Comparison of ENCODE assay signal across 7 cellular contexts in genomic region chr4:152460488-152460887, GRCh38.
DNase-seq lines count a peak whose midpoint lies in the region; ATAC-seq and TF ChIP-seq lines count a peak whose summit lies in the region.

No MANE protein-coding gene starts in this region.

- H3K79me1 ChIP-seq in IMR-90 (ENCODE audit: low read depth in 1 of 2, low read length in 2 of 2) = peaks cover 20 to 32% of the 10 kb centered on the region in 2 experiments

- H4K8ac ChIP-seq in IMR-90 (ENCODE audit: low read depth in 2 of 2, low read length in 2 of 2) = no peak overlapping the region

- H2AK5ac ChIP-seq in IMR-90 (ENCODE audit: low read depth, low read length) = no peak overlapping the region

- WGBS in IMR-90 (ENCODE audit: extremely low coverage in 2 of 2, insufficient read length in 1 of 2), 2 experiments = no CpG with 5 or more reads among the region's 1 CpG

- H2BK15ac ChIP-seq in IMR-90 (ENCODE audit: low read depth, low read length) = no peak overlapping the region

- in situ Hi-C loops in IMR-90 (cut with MboI; ENCODE audit: low sequenced_read_pairs) (no loop called here), astrocyte of the cerebellum (cut with HindIII; ENCODE audit: low sequenced_read_pairs) (no loop called here)

- H4K5ac ChIP-seq in IMR-90 (ENCODE audit: low read depth, low read length) = no peak overlapping the region

- H3K4me3 ChIP-seq in IMR-90 (ENCODE audit: insufficient read depth, low read depth, low read length) = no peak overlapping the region
- no peak overlapping the region for H3K4me3 ChIP-seq in astrocyte of the cerebellum (ENCODE audit: low read depth, low read length)
- no peak overlapping the region for H3K4me3 ChIP-seq in neural cell (ENCODE audit: low read length)

- H3K4me2 ChIP-seq in IMR-90 (ENCODE audit: low read depth, low read length) (peak overlapping the region; percentile 56; the same call in 1 of the 2 replicates), neural cell (ENCODE audit: low read length) (no peak overlapping the region)

- no peak for TF ChIP-seq EP300 in neural cell (conservative IDR thresholded peaks at IDR 0.05; ENCODE audit: poor library complexity, severe bottlenecking)

- CTCF ChIA-PET in IMR-90 (lab: Yijun Ruan, JAX) = interaction anchor here (0.6 to 1.2 kb wide), 6 partner anchors 11 to 387 kb away, joined by 3 to 4 read pairs (median 3); no protein-coding TSS in a partner anchor

- H3K4ac ChIP-seq in IMR-90 (ENCODE audit: low read depth, low read length) = no peak overlapping the region

- H3K9me2 ChIP-seq in neural cell (ENCODE audit: insufficient read depth, low read length) = no peaks in the 10 kb centered on the region

- TF ChIP-seq RAD21 in IMR-90 (IDR thresholded peaks at IDR 0.05; ENCODE audit: low read length) (peak; percentile 37), neural cell (conservative IDR thresholded peaks at IDR 0.05) (no peak)

- no peak overlapping the region for H3K56ac ChIP-seq in IMR-90 (ENCODE audit: extremely low read depth, insufficient read depth, low read length)

- no peaks in the 10 kb centered on the region for H3F3A ChIP-seq in neural cell (ENCODE audit: insufficient read depth, low read length, poor library complexity, severe bottlenecking)

- no peaks in the 10 kb centered on the region for H3K9me1 ChIP-seq in IMR-90 (ENCODE audit: insufficient read depth, low read length)

- TF ChIP-seq POLR2A in IMR-90 (IDR thresholded peaks at IDR 0.05; ENCODE audit: low read depth, low read length) = no peak

- no peak overlapping the region for H2AFZ ChIP-seq in IMR-90 (replicated peaks; ENCODE audit: low read length, poor library complexity)
- no peak overlapping the region for H2AFZ ChIP-seq in neural cell (ENCODE audit: low read depth, low read length)

- H3K27ac ChIP-seq in IMR-90 (ENCODE audit: insufficient read depth, low read length) = no peak overlapping the region
- no peak overlapping the region for H3K27ac ChIP-seq in neural cell (ENCODE audit: low read length)

- H3K4me1 ChIP-seq in IMR-90 (ENCODE audit: control insufficient read depth, insufficient read depth, low read length) = peaks cover 9% of the 10 kb centered on the region

- no peak overlapping the region for H2BK20ac ChIP-seq in IMR-90 (ENCODE audit: low read depth, low read length)

- no TSS peak for BruUV-seq in IMR-90 (replicated peaks; lab: Mats Ljungman, UMichigan)

- no peak overlapping the region for H4K91ac ChIP-seq in IMR-90 (ENCODE audit: insufficient read depth, low read depth, low read length)

- H3K9ac ChIP-seq in IMR-90 (ENCODE audit: low read depth, low read length) (no peak overlapping the region), neural cell (ENCODE audit: low read length) (no peak overlapping the region)

- no peaks in the 10 kb centered on the region for H3K27me3 ChIP-seq in IMR-90 (ENCODE audit: control insufficient read depth, insufficient read depth, low read length)
- no peaks in the 10 kb centered on the region for H3K27me3 ChIP-seq in neural cell (ENCODE audit: insufficient read depth, low read depth, low read length)

- H3K9me3 ChIP-seq in IMR-90 (ENCODE audit: control insufficient read depth, insufficient read depth, low read length) (no peaks in the 10 kb centered on the region), neural cell (ENCODE audit: low read length) (no peaks in the 10 kb centered on the region)

- H3K23ac ChIP-seq in IMR-90 (ENCODE audit: low read depth, low read length) = no peak overlapping the region

- ATAC-seq in IMR-90 (ENCODE audit: low read depth) (peak; percentile 38), HG03469 (IDR thresholded peaks at IDR 0.05; ENCODE audit: unreplicated experiment) (no peak), HG03135 (IDR thresholded peaks at IDR 0.05; ENCODE audit: unreplicated experiment) (no peak), GM21528 (IDR thresholded peaks at IDR 0.05; ENCODE audit: low FRiP score, unreplicated experiment) (no peak)

- POLR2A ChIA-PET in IMR-90 (lab: Charles Lee; ENCODE audit: unreplicated experiment) = no interaction called here

- H2BK120ac ChIP-seq in IMR-90 (ENCODE audit: low read depth, low read length) = no peak overlapping the region

- H2BK5ac ChIP-seq in IMR-90 (ENCODE audit: low read depth, low read length, poor library complexity, severe bottlenecking) = peak overlapping the region; percentile 69

- H4K20me1 ChIP-seq in IMR-90 (ENCODE audit: insufficient read depth, low read length) = no peaks in the 10 kb centered on the region
- H4K20me1 ChIP-seq in neural cell (ENCODE audit: insufficient read depth) = no peaks in the 10 kb centered on the region

- H3K18ac ChIP-seq in IMR-90 (ENCODE audit: low read depth, low read length) = peak overlapping the region; percentile 72; the same call in 1 of the 2 replicates

- H3K14ac ChIP-seq in IMR-90 (replicated peaks; ENCODE audit: low read depth, low read length) = no peak overlapping the region

- DNase-seq in GM10266 (ENCODE audit: extremely low spot score) (peak; percentile 19), IMR-90 (peak; percentile 78), astrocyte of the cerebellum (ENCODE audit: low read depth) (peak; percentile 49)

- H2AK9ac ChIP-seq in IMR-90 (replicated peaks; ENCODE audit: low read depth, low read length, poor library complexity) = no peak overlapping the region

- peak; percentile 44 for TF ChIP-seq CTCF in GM10266 (IDR thresholded peaks at IDR 0.05; ENCODE audit: control insufficient read depth, insufficient read depth, low read depth, missing control alignments)
- peak; percentile 48 for TF ChIP-seq CTCF in IMR-90 (conservative IDR thresholded peaks at IDR 0.05; ENCODE audit: low read depth, low read length)
- no peak for TF ChIP-seq CTCF in astrocyte of the cerebellum (IDR thresholded peaks at IDR 0.05; ENCODE audit: low read depth, low read length, missing control alignments)
- peak; percentile 24 for TF ChIP-seq CTCF in neural cell (IDR thresholded peaks at IDR 0.05; ENCODE audit: poor library complexity, severe bottlenecking)

- H3K36me3 ChIP-seq in IMR-90 (ENCODE audit: control insufficient read depth, insufficient read depth, low read length) (no peaks in the 10 kb centered on the region), neural cell (ENCODE audit: insufficient read depth, low read length) (no peaks in the 10 kb centered on the region)

- peaks cover 11% of the 10 kb centered on the region for H3K79me2 ChIP-seq in neural cell (replicated peaks; ENCODE audit: insufficient read depth, low read length)

- intact Hi-C loops in IMR-90 (cut with micrococcal nuclease) = no loop called here

- dilution Hi-C loops in IMR-90 (cut with HindIII; ENCODE audit: low sequenced_read_pairs, unreplicated experiment) = no loop called here

TF ChIP-seq in IMR-90, 13 proteins besides CTCF, POLR2A, EP300 and RAD21:
- peak; percentile 91 for TF ChIP-seq CEBPB (IDR thresholded peaks at IDR 0.05; ENCODE audit: low read depth, low read length)
- TF ChIP-seq USF2 (IDR thresholded peaks at IDR 0.05; ENCODE audit: low read depth, low read length) = no peak

TF ChIP-seq in neural cell, 6 proteins besides CTCF, POLR2A, EP300 and RAD21:
- TF ChIP-seq REST (IDR thresholded peaks at IDR 0.05; ENCODE audit: borderline replicate concordance) (no peak), POLR2AphosphoS5 (IDR thresholded peaks at IDR 0.05) (no peak), TAF1 (IDR thresholded peaks at IDR 0.05; ENCODE audit: low read depth) (no peak), MXI1 (conservative IDR thresholded peaks at IDR 0.05; ENCODE audit: poor library complexity, severe bottlenecking) (no peak), SMC3 (conservative IDR thresholded peaks at IDR 0.05; ENCODE audit: poor library complexity) (no peak), EZH2 (IDR thresholded peaks at IDR 0.05; ENCODE audit: borderline replicate concordance, insufficient read depth, low read length, poor library complexity, severe bottlenecking) (no peak)
TF ChIP-seq in neural cell: peak in this region for 0.

Comparison
In these comparisons a context has a peak if more than half of its experiments do, and no peak if none do; other contexts are left out.
1. DNase-seq: peak in every context shown above with its lines; median percentile 78 in IMR-90; 49 in astrocyte of the cerebellum; 19 in GM10266.